In the genomic region with DNA sequence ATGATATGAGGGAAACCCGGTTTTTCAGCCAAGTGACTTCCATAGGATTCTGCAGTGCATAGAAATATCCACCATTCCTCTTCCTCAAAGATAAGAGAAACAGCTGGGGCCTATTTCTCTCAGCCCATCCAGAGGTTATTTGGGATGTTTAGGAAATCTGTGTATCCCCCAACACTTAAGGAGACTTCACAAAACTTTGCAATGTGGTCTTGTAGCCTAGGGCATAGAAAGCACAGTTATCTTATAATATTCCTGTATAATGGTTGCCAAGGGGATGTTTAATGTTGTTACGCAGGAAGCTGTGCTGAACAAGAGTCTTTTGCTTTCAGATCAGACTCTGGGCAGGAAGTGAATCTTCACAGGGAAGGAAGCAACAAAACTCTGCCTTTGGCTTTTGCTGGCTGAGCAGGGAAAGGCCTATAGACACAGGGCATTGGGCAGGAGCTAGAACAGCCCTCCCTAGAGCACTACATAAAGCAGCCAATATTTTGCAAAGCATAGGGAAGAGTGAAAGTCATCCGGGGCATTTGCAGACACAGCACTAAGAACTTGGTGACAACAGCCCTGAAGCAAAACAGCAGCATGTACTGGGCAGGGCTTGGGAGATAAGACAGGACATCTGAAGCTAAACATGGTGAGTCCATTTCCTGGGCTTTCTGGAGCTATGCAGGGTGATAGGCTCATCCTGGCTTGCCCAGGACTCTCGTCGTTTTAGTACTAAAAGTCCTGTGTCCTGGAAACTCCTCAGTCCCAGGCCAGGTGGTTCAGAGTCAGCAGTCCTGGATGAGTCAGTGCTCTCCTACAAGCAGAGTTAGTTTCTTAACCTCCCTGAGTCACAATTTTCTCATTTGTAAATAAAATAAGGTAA, we compare ENCODE assay signal across 9 cellular contexts. TPM values are rescaled to one million over a fixed set of nuclear protein-coding genes. Genes with fewer than 3 reads are reported as not detected.
A peak's percentile ranks its signal among the peaks of the same experiment; 100 is the strongest.
DNase-seq lines count a peak whose midpoint lies in the region; ATAC-seq lines count a peak whose summit lies in the region.
"Had no signal": no experiment of that assay in that cellular context is flagged by ENCODE, and none has a peak within 500 bp of the region (broad histone marks: within the 10 kb centered on the region; RNA-seq: fewer than 3 reads in every experiment).

No MANE protein-coding gene starts in this region.

- peaks cover 6% of the 10 kb centered on the region for H3K27me3 ChIP-seq in mononuclear cell (ENCODE audit: insufficient read depth, low read length)
- H3K27me3 ChIP-seq: ascending aorta had no signal

- H3K9ac ChIP-seq in SK-N-MC (ENCODE audit: insufficient read length), result peak overlapping the region; percentile 55

- peak; percentile 35 for DNase-seq in activated T-cell treated with anti-CD3 and anti-CD28 coated beads, Interleukin-2, amount 50 U/mL, for 1 hour
- DNase-seq in activated T-cell treated with anti-CD3 and anti-CD28 coated beads for 4 hours, result no peak
- peak; percentile 34 for DNase-seq in SK-N-MC (ENCODE audit: low read depth, low spot score)
- DNase-seq in dermis microvascular lymphatic vessel endothelial cell (ENCODE audit: low read depth in 2 of 2), result peak; percentile 85 to 93
- no peak for DNase-seq in NCI-H2107 (lab: John Stamatoyannopoulos, UW)
- no peak for DNase-seq in NCI-H524 (lab: John Stamatoyannopoulos, UW)

- peak overlapping the region; percentile 70 for H3K27ac ChIP-seq in SK-N-MC
- H3K27ac ChIP-seq: ascending aorta had no signal

- ATAC-seq in GM18858 (IDR thresholded peaks at IDR 0.05; ENCODE audit: unreplicated experiment), result no peak

- no peaks in the 10 kb centered on the region for H3K36me3 ChIP-seq in SK-N-MC (ENCODE audit: insufficient read depth, low read length)
- H3K36me3 ChIP-seq: ascending aorta had no signal

- H3K4me3 ChIP-seq in SK-N-MC, result peak overlapping the region; percentile 66
- peak overlapping the region; percentile 9 for H3K4me3 ChIP-seq in mononuclear cell (ENCODE audit: low read length)
- H3K4me3 ChIP-seq: ascending aorta had no signal

- H3K4me1 ChIP-seq in mononuclear cell (ENCODE audit: insufficient read depth, low read length), result peaks cover 18% of the 10 kb centered on the region

- H3K9me3 ChIP-seq in SK-N-MC (ENCODE audit: low read depth, low read length), result no peaks in the 10 kb centered on the region
- H3K9me3 ChIP-seq in mononuclear cell (ENCODE audit: low read depth, low read length), result peaks cover 5% of the 10 kb centered on the region
- H3K9me3 ChIP-seq: ascending aorta had no signal

RNA-seq across cellular contexts. Expression of a gene that starts 18.7 kb away (rescaled TPM):
- total RNA-seq in dermis microvascular lymphatic vessel endothelial cell (0.39 and 0.51 TPM in 2 replicates), mononuclear cell (not detected)
- total RNA-seq: ascending aorta had no signal

RNA-seq across cellular contexts. Expression of a gene that starts 41.9 kb away (rescaled TPM):
- 263 and 363 TPM in 2 replicates for total RNA-seq in dermis microvascular lymphatic vessel endothelial cell
- total RNA-seq in mononuclear cell, result 0.42 TPM

Comparison
In these comparisons a context has a peak if more than half of its experiments do, and no peak if none do; other contexts are left out.
1. DNase-seq: peak in activated T-cell treated with anti-CD3 and anti-CD28 coated beads, Interleukin-2, amount 50 U/mL, for 1 hour (single experiment), SK-N-MC (single experiment) and dermis microvascular lymphatic vessel endothelial cell (2 of 2); none in activated T-cell treated with anti-CD3 and anti-CD28 coated beads for 4 hours (single experiment), NCI-H2107 (single experiment) and NCI-H524 (0 of 2).
2. RNA of a gene that starts 41.9 kb away (total RNA-seq): 263 to 363 TPM in dermis microvascular lymphatic vessel endothelial cell; 0.42 TPM in mononuclear cell (single experiment); every median in the first group is over 100 times any median in the second.